ENCODE assay signal across 8 cellular contexts in genomic region chrX:119168104-119168503, GRCh38. TPM values are rescaled to one million over a fixed set of nuclear protein-coding genes. Genes with fewer than 3 reads are reported as not detected.
"Had no signal": no experiment of that assay in that cellular context is flagged by ENCODE, and none has a peak within 500 bp of the region (broad histone marks: within the 10 kb centered on the region; RNA-seq: fewer than 3 reads in every experiment).

No MANE protein-coding gene starts in this region.

- H3K36me3 Mint-ChIP-seq: IgD-negative memory B cell had no signal

- H3K4me1 Mint-ChIP-seq: IgD-negative memory B cell had no signal

- DNase-seq: IMR-90, KBM-7 had no signal

- H3K4me3 Mint-ChIP-seq: IgD-negative memory B cell had no signal

- H3K4me3 ChIP-seq: K562 had no signal

- H3K27ac ChIP-seq: HL-60 had no signal

- H3K27ac Mint-ChIP-seq: IgD-negative memory B cell had no signal

RNA-seq across cellular contexts. Expression of gene KIAA1210, which starts 40.5 kb away (rescaled TPM):
- total RNA-seq: HepG2, HT-29, HT1080, IMR-90, K562 had no signal
